7 cellular contexts compared by ENCODE assay signal in the genomic region with DNA sequence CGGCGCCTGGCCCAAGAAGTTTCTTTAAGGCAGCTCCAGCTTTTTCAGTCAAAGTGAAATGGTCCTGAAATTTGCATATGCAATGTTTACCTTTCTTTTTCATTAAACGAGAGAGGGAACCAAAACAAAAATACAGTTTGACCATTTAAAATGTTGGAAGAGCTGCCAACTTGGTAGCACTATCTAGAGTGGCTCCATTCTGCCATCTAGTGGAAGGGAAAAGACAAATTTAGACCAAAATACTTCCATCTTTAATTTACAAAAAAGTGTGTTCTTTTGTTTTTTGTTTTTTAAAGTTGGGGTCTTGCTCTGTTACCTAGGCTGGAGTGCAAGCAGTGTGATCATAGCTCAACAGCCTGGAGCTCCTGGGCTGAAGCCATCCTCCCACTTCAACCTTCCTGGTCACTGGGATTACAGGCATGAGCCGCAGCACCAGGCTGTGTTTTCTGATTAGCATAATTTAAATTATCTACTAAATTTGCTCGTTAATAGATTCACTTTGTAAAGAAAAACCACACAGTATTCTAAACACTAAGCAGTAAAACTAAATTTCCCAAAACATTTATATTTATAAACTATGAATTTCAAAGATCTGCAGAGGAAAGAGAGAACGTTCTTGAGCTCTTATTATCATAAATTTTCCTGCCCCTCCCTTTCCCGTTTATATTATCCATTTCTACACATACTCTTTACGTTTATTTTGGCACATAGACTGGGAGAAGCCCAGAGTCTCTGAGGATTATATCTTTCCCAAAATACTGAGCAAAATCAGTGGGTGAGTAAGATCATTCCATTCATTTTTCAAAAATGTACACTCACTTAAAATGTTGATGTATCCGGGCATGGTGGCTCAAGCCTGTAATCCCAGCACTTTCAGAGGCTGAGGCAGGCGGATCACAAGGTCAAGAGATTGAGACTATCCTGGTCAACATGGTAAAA. TPM values are rescaled to one million over a fixed set of nuclear protein-coding genes. Genes with fewer than 3 reads are reported as not detected.
DNase-seq lines count a peak whose midpoint lies in the region; ATAC-seq and TF ChIP-seq lines count a peak whose summit lies in the region.

No MANE protein-coding gene starts in this region.

- H3K27ac ChIP-seq in prostate gland: no peak overlapping the region

- H3K4me1 ChIP-seq in Loucy (ENCODE audit: insufficient read depth, low read length, poor library complexity, severe bottlenecking): peaks cover 3% of the 10 kb centered on the region
- H3K4me1 ChIP-seq in prostate gland (replicated peaks): no peaks in the 10 kb centered on the region

- H3K36me3 ChIP-seq in Loucy (ENCODE audit: insufficient read depth, low read length) (no peaks in the 10 kb centered on the region), prostate gland (no peaks in the 10 kb centered on the region)

- WGBS in prostate gland: 49% methylated on average over 10 of the region's 10 CpGs

- H3K9ac ChIP-seq in Loucy (ENCODE audit: low read depth, low read length, poor library complexity, severe bottlenecking): peak overlapping the region; percentile 48

- H3K9me3 ChIP-seq in Loucy (ENCODE audit: insufficient read depth, low read depth, low read length) (no peaks in the 10 kb centered on the region), prostate gland (no peaks in the 10 kb centered on the region)

- no peaks in the 10 kb centered on the region for H3F3A ChIP-seq in Loucy (ENCODE audit: low read depth)

- H3K4me2 ChIP-seq in Loucy (ENCODE audit: low read depth, low read length, poor library complexity, severe bottlenecking): no peak overlapping the region

- peak overlapping the region; percentile 85 for H2AFZ ChIP-seq in Loucy (ENCODE audit: low read length)

- H4K20me1 ChIP-seq in Loucy (ENCODE audit: insufficient read depth, low read length, poor library complexity, severe bottlenecking): no peaks in the 10 kb centered on the region

- no peak for TF ChIP-seq POLR2A in prostate gland (IDR thresholded peaks at IDR 0.05)

- DNase-seq in G401 (ENCODE audit: low spot score) (peak; percentile 45), SK-N-DZ (ENCODE audit: low spot score) (peak; percentile 59), fibroblast of mammary gland (ENCODE audit: low read depth) (peak; percentile 75), prostate gland (ENCODE audit: low spot score) (no peak)
- no peak for DNase-seq in stimulated activated CD4-positive, alpha-beta T cell treated with anti-CD3 and anti-CD28 coated beads, Interleukin-15, amount 100 ng/mL, for 24 hours

- intact Hi-C loops in prostate gland (cut with DNase I): loop anchor here (5.0 kb wide), 1 partner anchor 204 kb away; no protein-coding TSS in a partner anchor

- no peaks in the 10 kb centered on the region for H3K9me2 ChIP-seq in Loucy (replicated peaks; ENCODE audit: low read depth, low read length)

- H3K27me3 ChIP-seq in Loucy (ENCODE audit: insufficient read depth, low read length, poor library complexity, severe bottlenecking) (peaks cover 14% of the 10 kb centered on the region), prostate gland (replicated peaks; ENCODE audit: insufficient read depth) (no peaks in the 10 kb centered on the region)

- no peak for ATAC-seq in HG02884 (IDR thresholded peaks at IDR 0.05; ENCODE audit: unreplicated experiment)

- no peaks in the 10 kb centered on the region for H3K79me2 ChIP-seq in Loucy (ENCODE audit: insufficient read depth, low read length)

- in situ Hi-C loops in G401 (cut with HindIII; ENCODE audit: low sequenced_read_pairs): no loop called here

- TF ChIP-seq CTCF in Loucy (conservative IDR thresholded peaks at IDR 0.05; ENCODE audit: low read length): peak; percentile 75
- peak; percentile 82 for TF ChIP-seq CTCF in fibroblast of mammary gland (conservative IDR thresholded peaks at IDR 0.05; ENCODE audit: control insufficient read depth, insufficient read depth, low read depth, low read length)
- TF ChIP-seq CTCF in prostate gland (IDR thresholded peaks at IDR 0.05): peak; percentile 36 to 73 (median 64)

- H3K4me3 ChIP-seq in Loucy (ENCODE audit: low read length, poor library complexity, severe bottlenecking) (no peak overlapping the region), fibroblast of mammary gland (ENCODE audit: control insufficient read depth, low read depth, low read length) (no peak overlapping the region), prostate gland (no peak overlapping the region)

RNA-seq across cellular contexts. Expression of gene RFC4, which starts 15.4 kb away (rescaled TPM):
- 53.7 and 76.8 TPM in 2 replicates for total RNA-seq in G401 (2014; rRNA removed; shearing (Covaris generic))
- 215 and 256 TPM in 2 replicates for polyA plus RNA-seq in SK-N-DZ (2014; cell fraction: cytosol; rRNA removed)
- 497 and 586 TPM in 2 replicates for polyA plus RNA-seq in SK-N-DZ (2014; cell fraction: nucleus; rRNA removed)
- total RNA-seq in prostate gland: 10 to 100 TPM; 13.6 to 17.3 TPM

RNA-seq across cellular contexts. Expression of gene ADIPOQ, which starts 20.8 kb away (rescaled TPM):
- not detected in 2 replicates for total RNA-seq in G401 (2014; rRNA removed; shearing (Covaris generic))
- polyA plus RNA-seq in SK-N-DZ (2014; cell fraction: cytosol; rRNA removed): 0.06 TPM in 1 of 2 replicates, not detected in the other
- not detected in 2 replicates for polyA plus RNA-seq in SK-N-DZ (2014; cell fraction: nucleus; rRNA removed)
- not detected for total RNA-seq in prostate gland

RNA-seq across cellular contexts. Expression of gene EIF4A2, which starts 38.3 kb away (rescaled TPM):
- 215 and 286 TPM in 2 replicates for total RNA-seq in G401 (2014; rRNA removed; shearing (Covaris generic))
- 698 and 722 TPM in 2 replicates for polyA plus RNA-seq in SK-N-DZ (2014; cell fraction: cytosol; rRNA removed)
- polyA plus RNA-seq in SK-N-DZ (2014; cell fraction: nucleus; rRNA removed): 1,380 and 1,503 TPM in 2 replicates
- 100 to 1,000 TPM; 291 to 402 TPM for total RNA-seq in prostate gland

Comparison
In these comparisons a context has a peak if more than half of its experiments do, and no peak if none do; other contexts are left out.
1. DNase-seq: peak in G401 (single experiment), SK-N-DZ (single experiment) and fibroblast of mammary gland (single experiment); none in prostate gland (single experiment) and stimulated activated CD4-positive, alpha-beta T cell treated with anti-CD3 and anti-CD28 coated beads, Interleukin-15, amount 100 ng/mL, for 24 hours (single experiment).
2. Peak in every context shown above with its lines, with median percentiles within 50 percentile points of each other: CTCF ChIP-seq.